In genomic region chr7:100894860-100895700, GRCh38 we compare ENCODE assay signal across 8 cellular contexts. TPM values are rescaled to one million over a fixed set of nuclear protein-coding genes. Genes with fewer than 3 reads are reported as not detected.
DNase-seq lines count a peak whose midpoint lies in the region; ATAC-seq, FAIRE-seq and TF ChIP-seq lines count a peak whose summit lies in the region.

No MANE protein-coding gene starts in this region.

- peak overlapping the region; percentile 22; the same call in 1 of the 2 replicates for H3K9ac ChIP-seq in HepG2 (ENCODE audit: insufficient read depth, low read depth, low read length)

- peak overlapping the region; percentile 44 to 69 (median 47); a peak in 4 of 6 replicates for H3K4me3 ChIP-seq in HepG2 (replicated peaks in 1 of 3; ENCODE audit: insufficient read depth in 1 of 3, low read depth in 2 of 3, low read length in 3 of 3)

- no peaks in the 10 kb centered on the region for H4K20me1 ChIP-seq in HepG2 (ENCODE audit: insufficient read depth, low read length)

- in situ Hi-C loops in HepG2 (cut with HindIII; ENCODE audit: extremely low pct_ligation_motif_present, low pct_unique_long_range_greater_than_20kb): loop anchor here (5.0 to 25.0 kb wide), 2 partner anchors 162 to 392 kb away; no protein-coding TSS in a partner anchor

- no peak overlapping the region for H3K27ac ChIP-seq in HepG2 (ENCODE audit: extremely low read length, insufficient read depth, low read length)

- CTCF ChIA-PET in HepG2 (lab: Yijun Ruan, JAX; ENCODE audit: low intra/inter-chr PET ratio, low total read pairs): interaction anchor here (1.1 to 3.2 kb wide), 3 partner anchors 164 to 182 kb away, joined by 5 to 28 read pairs (median 6); no protein-coding TSS in a partner anchor

- no peak overlapping the region for H3K27ac Mint-ChIP-seq in stimulated activated effector memory CD8-positive, alpha-beta T cell treated with anti-CD3 and anti-CD28 coated beads, Interleukin-12 subunit alpha, Interleukin-12 subunit beta, amount 100 ng/mL, for 72 hours

- H3K36me3 ChIP-seq in HepG2 (replicated peaks in 1 of 2; ENCODE audit: control insufficient read depth in 1 of 2, insufficient read depth in 2 of 2, low read length in 2 of 2): no peaks in the 10 kb centered on the region

- peak overlapping the region; percentile 69 for H3K4me2 ChIP-seq in HepG2 (ENCODE audit: low read depth, low read length)

- POLR2A ChIA-PET in HepG2 (lab: Yijun Ruan, JAX): interaction anchor here (2.1 kb wide), 1 partner anchor 20 kb away, joined by 7 read pairs; the partner anchor contains the start of gene SRRT

- peak; percentile 57 for DNase-seq in 8988T
- DNase-seq in T-helper 9 cell: peak; percentile 50
- DNase-seq in cerebellar cortex (ENCODE audit: low spot score): peak; percentile 54
- no peak for DNase-seq in HepG2 (ENCODE audit: low spot score)
- DNase-seq in stimulated activated effector memory CD8-positive, alpha-beta T cell treated with anti-CD3 and anti-CD28 coated beads, Interleukin-12 subunit alpha, Interleukin-12 subunit beta, amount 100 ng/mL, for 72 hours (ENCODE audit: low spot score in 2 of 2): peak; percentile 69 to 86

- peaks cover 11 to 32% of the 10 kb centered on the region in 2 experiments for H3K27me3 ChIP-seq in HepG2 (ENCODE audit: control insufficient read depth in 1 of 2, insufficient read depth in 2 of 2, low read length in 2 of 2)

- TF ChIP-seq EP300 in HepG2 (IDR thresholded peaks at IDR 0.05; ENCODE audit: low read depth in 2 of 2, low read length in 2 of 2): no peak
- no peak for TF ChIP-seq EP300 in HepG2 (CRISPR knock-in tag; IDR thresholded peaks at IDR 0.05; ENCODE audit: borderline replicate concordance)

- no peaks in the 10 kb centered on the region for H3K79me2 ChIP-seq in HepG2 (ENCODE audit: insufficient read depth, low read length)

- peaks cover 6% of the 10 kb centered on the region for H3K36me3 Mint-ChIP-seq in stimulated activated effector memory CD8-positive, alpha-beta T cell treated with anti-CD3 and anti-CD28 coated beads, Interleukin-12 subunit alpha, Interleukin-12 subunit beta, amount 100 ng/mL, for 72 hours

- no peaks in the 10 kb centered on the region for H3K9me3 ChIP-seq in HepG2 (ENCODE audit: low read length)

- ATAC-seq in HepG2 (peak; percentile 14), HG02973 (IDR thresholded peaks at IDR 0.05; ENCODE audit: unreplicated experiment) (no peak), HG03442 (IDR thresholded peaks at IDR 0.05; ENCODE audit: unreplicated experiment) (no peak)
- ATAC-seq in stimulated activated effector memory CD8-positive, alpha-beta T cell treated with anti-CD3 and anti-CD28 coated beads, Interleukin-12 subunit alpha, Interleukin-12 subunit beta, amount 100 ng/mL, for 72 hours: peak; percentile 20

- peaks cover 32% of the 10 kb centered on the region for H3K4me1 Mint-ChIP-seq in stimulated activated effector memory CD8-positive, alpha-beta T cell treated with anti-CD3 and anti-CD28 coated beads, Interleukin-12 subunit alpha, Interleukin-12 subunit beta, amount 100 ng/mL, for 72 hours

- H2AFZ ChIP-seq in HepG2 (ENCODE audit: low read length): no peak overlapping the region

- intact Hi-C loops in HepG2 (cut with micrococcal nuclease; ENCODE audit: unreplicated experiment): loop anchor here (5.0 kb wide), 1 partner anchor 182 kb away; no protein-coding TSS in a partner anchor

- peaks cover 42% of the 10 kb centered on the region for H3K4me1 ChIP-seq in HepG2 (ENCODE audit: insufficient read depth, low read length)

- H3K4me3 Mint-ChIP-seq in stimulated activated effector memory CD8-positive, alpha-beta T cell treated with anti-CD3 and anti-CD28 coated beads, Interleukin-12 subunit alpha, Interleukin-12 subunit beta, amount 100 ng/mL, for 72 hours: peak overlapping the region; percentile 80

- TF ChIP-seq CTCF in GM12874 (IDR thresholded peaks at IDR 0.05; ENCODE audit: insufficient read depth, low read depth, low read length) (peak; percentile 95), HepG2 (CRISPR knock-in tag; IDR thresholded peaks at IDR 0.05) (peak; percentile 87)

- no peak for TF ChIP-seq POLR2A in HepG2 (IDR thresholded peaks at IDR 0.05; ENCODE audit: insufficient read depth in 1 of 2, low read depth in 2 of 2, low read length in 2 of 2)

- no peak for FAIRE-seq in HepG2 (lab: Jason Lieb, UNC)

- H3K9me3 Mint-ChIP-seq in stimulated activated effector memory CD8-positive, alpha-beta T cell treated with anti-CD3 and anti-CD28 coated beads, Interleukin-12 subunit alpha, Interleukin-12 subunit beta, amount 100 ng/mL, for 72 hours: no peaks in the 10 kb centered on the region

- peak; percentile 73 for TF ChIP-seq RAD21 in HepG2 (CRISPR knock-in tag; IDR thresholded peaks at IDR 0.05)

- BruUV-seq in HepG2 (replicated peaks; lab: Mats Ljungman, UMichigan): no TSS peak

- WGBS in HepG2 (ENCODE audit: low lambda C conversion rate): 2% methylated on average over 20 of the region's 83 CpGs

RNA-seq across cellular contexts. Expression of gene ACHE, which starts 0.6 kb away (rescaled TPM):
- 0.18 TPM in 1 of 2 replicates, not detected in the other for total RNA-seq in HepG2 (2016; rRNA removed; fragmentation: Illumina TruSeq; extraction: Trizol)
- total RNA-seq in HepG2 (2016; cell fraction: cytosol; rRNA removed; fragmentation: Illumina TruSeq; extraction: Trizol; ENCODE audit: low read depth): not detected in 2 replicates
- total RNA-seq in HepG2 (2016; cell fraction: insoluble cytoplasmic fraction; rRNA removed; fragmentation: Illumina TruSeq; extraction: Trizol): 0.09 TPM in 1 of 2 replicates, not detected in the other
- total RNA-seq in HepG2 (2016; cell fraction: membrane; rRNA removed; fragmentation: Illumina TruSeq; extraction: Trizol): not detected in 2 replicates
- total RNA-seq in HepG2 (2016; cell fraction: nucleus; rRNA removed; fragmentation: Illumina TruSeq; extraction: Trizol): not detected in 2 replicates
- polyA plus RNA-seq in HepG2 (2011; rRNA removed): 0.40 and 0.99 TPM in 2 replicates
- polyA plus RNA-seq in HepG2 (2011; cell fraction: cytosol; rRNA removed): 0.25 and 0.38 TPM in 2 replicates
- polyA plus RNA-seq in HepG2 (2011; cell fraction: nucleus; rRNA removed): 2.2 and 3.0 TPM in 2 replicates
- 0.27 and 0.87 TPM in 2 replicates for polyA plus RNA-seq in HepG2 (2012)
- polyA plus RNA-seq in HepG2 (2016; cell fraction: cytosol; fragmentation: Illumina TruSeq; extraction: Trizol; ENCODE audit: low read depth): 0.05 and 0.07 TPM in 2 replicates
- polyA plus RNA-seq in HepG2 (2016; cell fraction: insoluble cytoplasmic fraction; fragmentation: Illumina TruSeq; extraction: Trizol; ENCODE audit: low read depth): not detected in 2 replicates
- polyA plus RNA-seq in HepG2 (2016; cell fraction: membrane; fragmentation: Illumina TruSeq; extraction: Trizol; ENCODE audit: low read depth): 0.08 TPM in 1 of 2 replicates, not detected in the other
- 0.77 and 1.1 TPM in 2 replicates for polyA plus RNA-seq in HepG2 (2016; cell fraction: nucleus; fragmentation: Illumina TruSeq; extraction: Trizol; ENCODE audit: insufficient read depth, low read depth)
- 0.09 and 0.28 TPM in 2 replicates for polyA minus RNA-seq in HepG2 (2011; rRNA and poly(A)+ RNA removed; ENCODE audit: low replicate concordance)
- not detected in 2 replicates for polyA minus RNA-seq in HepG2 (2011; cell fraction: cytosol; rRNA and poly(A)+ RNA removed)
- polyA minus RNA-seq in HepG2 (2011; cell fraction: nucleus; rRNA and poly(A)+ RNA removed): 0.26 and 0.75 TPM in 2 replicates

RNA-seq across cellular contexts. Expression of gene UFSP1, which starts 5.6 kb away (rescaled TPM):
- 2.8 and 3.3 TPM in 2 replicates for total RNA-seq in HepG2 (2016; rRNA removed; fragmentation: Illumina TruSeq; extraction: Trizol)
- 1.7 and 2.1 TPM in 2 replicates for total RNA-seq in HepG2 (2016; cell fraction: cytosol; rRNA removed; fragmentation: Illumina TruSeq; extraction: Trizol; ENCODE audit: low read depth)
- 2.5 and 3.0 TPM in 2 replicates for total RNA-seq in HepG2 (2016; cell fraction: insoluble cytoplasmic fraction; rRNA removed; fragmentation: Illumina TruSeq; extraction: Trizol)
- 1.7 and 2.0 TPM in 2 replicates for total RNA-seq in HepG2 (2016; cell fraction: membrane; rRNA removed; fragmentation: Illumina TruSeq; extraction: Trizol)
- total RNA-seq in HepG2 (2016; cell fraction: nucleus; rRNA removed; fragmentation: Illumina TruSeq; extraction: Trizol): 2.3 TPM in 2 replicates
- 0.65 and 1.3 TPM in 2 replicates for polyA plus RNA-seq in HepG2 (2011; rRNA removed)
- 0.65 and 1.2 TPM in 2 replicates for polyA plus RNA-seq in HepG2 (2011; cell fraction: cytosol; rRNA removed)
- polyA plus RNA-seq in HepG2 (2011; cell fraction: nucleus; rRNA removed): 2.0 and 2.5 TPM in 2 replicates
- 0.96 and 1.6 TPM in 2 replicates for polyA plus RNA-seq in HepG2 (2012)
- polyA plus RNA-seq in HepG2 (2016; cell fraction: cytosol; fragmentation: Illumina TruSeq; extraction: Trizol; ENCODE audit: low read depth): 0.41 and 0.42 TPM in 2 replicates
- 1.9 and 2.3 TPM in 2 replicates for polyA plus RNA-seq in HepG2 (2016; cell fraction: insoluble cytoplasmic fraction; fragmentation: Illumina TruSeq; extraction: Trizol; ENCODE audit: low read depth)
- polyA plus RNA-seq in HepG2 (2016; cell fraction: membrane; fragmentation: Illumina TruSeq; extraction: Trizol; ENCODE audit: low read depth): 0.65 and 0.74 TPM in 2 replicates
- polyA plus RNA-seq in HepG2 (2016; cell fraction: nucleus; fragmentation: Illumina TruSeq; extraction: Trizol; ENCODE audit: insufficient read depth, low read depth): 1.0 and 1.5 TPM in 2 replicates
- 5.4 and 9.8 TPM in 2 replicates for polyA minus RNA-seq in HepG2 (2011; rRNA and poly(A)+ RNA removed; ENCODE audit: low replicate concordance)
- polyA minus RNA-seq in HepG2 (2011; cell fraction: cytosol; rRNA and poly(A)+ RNA removed): 0.89 and 1.7 TPM in 2 replicates
- 6.2 and 7.6 TPM in 2 replicates for polyA minus RNA-seq in HepG2 (2011; cell fraction: nucleus; rRNA and poly(A)+ RNA removed)

RNA-seq across cellular contexts. Expression of gene SRRT, which starts 20.2 kb away (rescaled TPM):
- 79.1 and 106 TPM in 2 replicates for total RNA-seq in HepG2 (2016; rRNA removed; fragmentation: Illumina TruSeq; extraction: Trizol)
- total RNA-seq in HepG2 (2016; cell fraction: cytosol; rRNA removed; fragmentation: Illumina TruSeq; extraction: Trizol; ENCODE audit: low read depth): 11.8 and 17.5 TPM in 2 replicates
- total RNA-seq in HepG2 (2016; cell fraction: insoluble cytoplasmic fraction; rRNA removed; fragmentation: Illumina TruSeq; extraction: Trizol): 56.7 and 113 TPM in 2 replicates
- total RNA-seq in HepG2 (2016; cell fraction: membrane; rRNA removed; fragmentation: Illumina TruSeq; extraction: Trizol): 21.7 and 29.6 TPM in 2 replicates
- 78.9 and 79.0 TPM in 2 replicates for total RNA-seq in HepG2 (2016; cell fraction: nucleus; rRNA removed; fragmentation: Illumina TruSeq; extraction: Trizol)
- 26.2 and 30.4 TPM in 2 replicates for polyA plus RNA-seq in HepG2 (2011; rRNA removed)
- polyA plus RNA-seq in HepG2 (2011; cell fraction: cytosol; rRNA removed): 9.4 and 12.5 TPM in 2 replicates
- 220 and 271 TPM in 2 replicates for polyA plus RNA-seq in HepG2 (2011; cell fraction: nucleus; rRNA removed)
- 52.9 and 58.7 TPM in 2 replicates for polyA plus RNA-seq in HepG2 (2012)
- polyA plus RNA-seq in HepG2 (2016; cell fraction: cytosol; fragmentation: Illumina TruSeq; extraction: Trizol; ENCODE audit: low read depth): 12.1 and 13.2 TPM in 2 replicates
- polyA plus RNA-seq in HepG2 (2016; cell fraction: insoluble cytoplasmic fraction; fragmentation: Illumina TruSeq; extraction: Trizol; ENCODE audit: low read depth): 72.8 and 96.9 TPM in 2 replicates
- polyA plus RNA-seq in HepG2 (2016; cell fraction: membrane; fragmentation: Illumina TruSeq; extraction: Trizol; ENCODE audit: low read depth): 17.7 and 23.3 TPM in 2 replicates
- 226 and 281 TPM in 2 replicates for polyA plus RNA-seq in HepG2 (2016; cell fraction: nucleus; fragmentation: Illumina TruSeq; extraction: Trizol; ENCODE audit: insufficient read depth, low read depth)
- polyA minus RNA-seq in HepG2 (2011; rRNA and poly(A)+ RNA removed; ENCODE audit: low replicate concordance): 23.1 and 63.7 TPM in 2 replicates
- 17.7 and 23.7 TPM in 2 replicates for polyA minus RNA-seq in HepG2 (2011; cell fraction: cytosol; rRNA and poly(A)+ RNA removed)
- polyA minus RNA-seq in HepG2 (2011; cell fraction: nucleus; rRNA and poly(A)+ RNA removed): 55.4 and 59.5 TPM in 2 replicates

RNA-seq across cellular contexts. Expression of gene TRIP6, which starts 27.9 kb away (rescaled TPM):
- total RNA-seq in HepG2 (2016; rRNA removed; fragmentation: Illumina TruSeq; extraction: Trizol): 0.38 TPM in 1 of 2 replicates, not detected in the other
- 0.61 and 0.71 TPM in 2 replicates for total RNA-seq in HepG2 (2016; cell fraction: cytosol; rRNA removed; fragmentation: Illumina TruSeq; extraction: Trizol; ENCODE audit: low read depth)
- total RNA-seq in HepG2 (2016; cell fraction: insoluble cytoplasmic fraction; rRNA removed; fragmentation: Illumina TruSeq; extraction: Trizol): 0.22 and 0.35 TPM in 2 replicates
- total RNA-seq in HepG2 (2016; cell fraction: membrane; rRNA removed; fragmentation: Illumina TruSeq; extraction: Trizol): 0.15 and 0.41 TPM in 2 replicates
- 0.41 and 0.65 TPM in 2 replicates for total RNA-seq in HepG2 (2016; cell fraction: nucleus; rRNA removed; fragmentation: Illumina TruSeq; extraction: Trizol)
- 0.30 and 0.34 TPM in 2 replicates for polyA plus RNA-seq in HepG2 (2011; rRNA removed)
- 0.13 and 0.21 TPM in 2 replicates for polyA plus RNA-seq in HepG2 (2011; cell fraction: cytosol; rRNA removed)
- 0.99 and 1.1 TPM in 2 replicates for polyA plus RNA-seq in HepG2 (2011; cell fraction: nucleus; rRNA removed)
- polyA plus RNA-seq in HepG2 (2012): 0.24 and 0.55 TPM in 2 replicates
- polyA plus RNA-seq in HepG2 (2016; cell fraction: cytosol; fragmentation: Illumina TruSeq; extraction: Trizol; ENCODE audit: low read depth): 0.20 and 0.31 TPM in 2 replicates
- 0.19 and 0.32 TPM in 2 replicates for polyA plus RNA-seq in HepG2 (2016; cell fraction: insoluble cytoplasmic fraction; fragmentation: Illumina TruSeq; extraction: Trizol; ENCODE audit: low read depth)
- polyA plus RNA-seq in HepG2 (2016; cell fraction: membrane; fragmentation: Illumina TruSeq; extraction: Trizol; ENCODE audit: low read depth): 0.09 and 0.10 TPM in 2 replicates
- 1.4 and 2.7 TPM in 2 replicates for polyA plus RNA-seq in HepG2 (2016; cell fraction: nucleus; fragmentation: Illumina TruSeq; extraction: Trizol; ENCODE audit: insufficient read depth, low read depth)
- polyA minus RNA-seq in HepG2 (2011; rRNA and poly(A)+ RNA removed; ENCODE audit: low replicate concordance): 0.32 and 43.8 TPM in 2 replicates
- 0.53 and 0.69 TPM in 2 replicates for polyA minus RNA-seq in HepG2 (2011; cell fraction: cytosol; rRNA and poly(A)+ RNA removed)
- 0.62 and 0.90 TPM in 2 replicates for polyA minus RNA-seq in HepG2 (2011; cell fraction: nucleus; rRNA and poly(A)+ RNA removed)

RNA-seq across cellular contexts. Expression of gene SLC12A9, which starts 42.6 kb away (rescaled TPM):
- 5.4 and 16.6 TPM in 2 replicates for total RNA-seq in HepG2 (2016; rRNA removed; fragmentation: Illumina TruSeq; extraction: Trizol)
- 4.7 and 5.6 TPM in 2 replicates for total RNA-seq in HepG2 (2016; cell fraction: cytosol; rRNA removed; fragmentation: Illumina TruSeq; extraction: Trizol; ENCODE audit: low read depth)
- total RNA-seq in HepG2 (2016; cell fraction: insoluble cytoplasmic fraction; rRNA removed; fragmentation: Illumina TruSeq; extraction: Trizol): 5.6 and 18.2 TPM in 2 replicates
- total RNA-seq in HepG2 (2016; cell fraction: membrane; rRNA removed; fragmentation: Illumina TruSeq; extraction: Trizol): 7.9 and 9.1 TPM in 2 replicates
- 14.7 and 18.3 TPM in 2 replicates for total RNA-seq in HepG2 (2016; cell fraction: nucleus; rRNA removed; fragmentation: Illumina TruSeq; extraction: Trizol)
- polyA plus RNA-seq in HepG2 (2011; rRNA removed): 8.7 and 13.9 TPM in 2 replicates
- 6.6 and 7.9 TPM in 2 replicates for polyA plus RNA-seq in HepG2 (2011; cell fraction: cytosol; rRNA removed)
- 25.6 and 27.8 TPM in 2 replicates for polyA plus RNA-seq in HepG2 (2011; cell fraction: nucleus; rRNA removed)
- polyA plus RNA-seq in HepG2 (2012): 6.2 and 8.0 TPM in 2 replicates
- 1.6 and 2.0 TPM in 2 replicates for polyA plus RNA-seq in HepG2 (2016; cell fraction: cytosol; fragmentation: Illumina TruSeq; extraction: Trizol; ENCODE audit: low read depth)
- 4.7 and 6.3 TPM in 2 replicates for polyA plus RNA-seq in HepG2 (2016; cell fraction: insoluble cytoplasmic fraction; fragmentation: Illumina TruSeq; extraction: Trizol; ENCODE audit: low read depth)
- polyA plus RNA-seq in HepG2 (2016; cell fraction: membrane; fragmentation: Illumina TruSeq; extraction: Trizol; ENCODE audit: low read depth): 4.0 and 4.6 TPM in 2 replicates
- 31.8 and 35.4 TPM in 2 replicates for polyA plus RNA-seq in HepG2 (2016; cell fraction: nucleus; fragmentation: Illumina TruSeq; extraction: Trizol; ENCODE audit: insufficient read depth, low read depth)
- polyA minus RNA-seq in HepG2 (2011; rRNA and poly(A)+ RNA removed; ENCODE audit: low replicate concordance): 12.3 and 25.2 TPM in 2 replicates
- polyA minus RNA-seq in HepG2 (2011; cell fraction: cytosol; rRNA and poly(A)+ RNA removed): 3.1 and 5.7 TPM in 2 replicates
- polyA minus RNA-seq in HepG2 (2011; cell fraction: nucleus; rRNA and poly(A)+ RNA removed): 4.0 and 6.5 TPM in 2 replicates

Comparison
In these comparisons a context has a peak if more than half of its experiments do, and no peak if none do; other contexts are left out.
1. ATAC-seq: peak in HepG2 (single experiment) and stimulated activated effector memory CD8-positive, alpha-beta T cell treated with anti-CD3 and anti-CD28 coated beads, Interleukin-12 subunit alpha, Interleukin-12 subunit beta, amount 100 ng/mL, for 72 hours (single experiment); none in HG02973 (single experiment) and HG03442 (single experiment).